18 cellular contexts compared by ENCODE assay signal in genomic region chr12:98530068-98530467, GRCh38. TPM values are rescaled to one million over a fixed set of nuclear protein-coding genes. Genes with fewer than 3 reads are reported as not detected.
DNase-seq lines count a peak whose midpoint lies in the region; ATAC-seq and TF ChIP-seq lines count a peak whose summit lies in the region.
"Had no signal": no experiment of that assay in that cellular context is flagged by ENCODE, and none has a peak within 500 bp of the region (broad histone marks: within the 10 kb centered on the region; RNA-seq: fewer than 3 reads in every experiment).

No MANE protein-coding gene starts in this region.

- H3K4me3 Mint-ChIP-seq in activated T-cell treated with anti-CD3 and anti-CD28 coated beads, Interleukin-2, amount 50 U/mL, for 24 hours, result no peak overlapping the region
- H3K4me3 Mint-ChIP-seq: CD14-positive monocyte; CD8-positive, alpha-beta memory T cell; HFFc6; IgD-negative memory B cell had no signal

- H3K9me2 ChIP-seq in Loucy (replicated peaks; ENCODE audit: low read depth, low read length), result no peaks in the 10 kb centered on the region

- 57% methylated on average over 1 of the region's 1 CpG for WGBS in liver

- H3K27ac Mint-ChIP-seq in activated T-cell treated with anti-CD3 and anti-CD28 coated beads, Interleukin-2, amount 50 U/mL, for 24 hours, result peak overlapping the region; percentile 8
- H3K27ac Mint-ChIP-seq: HFFc6, IgD-negative memory B cell had no signal

- peaks cover 97% of the 10 kb centered on the region for H3K36me3 ChIP-seq in Loucy (ENCODE audit: insufficient read depth, low read length)
- H3K36me3 ChIP-seq in liver (ENCODE audit: control insufficient read depth in 4 of 4, insufficient read depth in 3 of 4, low read depth in 1 of 4, low read length in 3 of 4), result peaks cover 2 to 20% (median 10%) of the 10 kb centered on the region in 4 donors

- peaks cover 31% of the 10 kb centered on the region for H3K4me1 ChIP-seq in Loucy (ENCODE audit: insufficient read depth, low read length, poor library complexity, severe bottlenecking)
- H3K4me1 ChIP-seq in liver (ENCODE audit: control insufficient read depth in 4 of 4, insufficient read depth in 4 of 4, low read length in 3 of 4), result peaks cover 4 to 28% (median 17%) of the 10 kb centered on the region in 4 donors

- no peak overlapping the region for H3K9ac ChIP-seq in Loucy (ENCODE audit: low read depth, low read length, poor library complexity, severe bottlenecking)
- no peak overlapping the region for H3K9ac ChIP-seq in liver (ENCODE audit: low read depth in 1 of 2, low read length in 2 of 2)

- ATAC-seq in HG03342 (IDR thresholded peaks at IDR 0.05; ENCODE audit: unreplicated experiment), result no peak
- ATAC-seq: A549 had no signal

- no peak overlapping the region for H2AFZ ChIP-seq in Loucy (ENCODE audit: low read length)

- TF ChIP-seq CTCF in Loucy (conservative IDR thresholded peaks at IDR 0.05; ENCODE audit: low read length), result no peak
- no peak for TF ChIP-seq CTCF in liver (IDR thresholded peaks at IDR 0.05; ENCODE audit: low read depth, low read length, missing input control)

- no peaks in the 10 kb centered on the region for H3K27me3 ChIP-seq in Loucy (ENCODE audit: insufficient read depth, low read length, poor library complexity, severe bottlenecking)
- no peaks in the 10 kb centered on the region for H3K27me3 ChIP-seq in liver (ENCODE audit: control insufficient read depth in 4 of 4, insufficient read depth in 4 of 4, low read length in 3 of 4)

- H3K36me3 Mint-ChIP-seq in activated T-cell treated with anti-CD3 and anti-CD28 coated beads, Interleukin-2, amount 50 U/mL, for 24 hours (ENCODE audit: low read depth), result peaks cover 90% of the 10 kb centered on the region
- H3K36me3 Mint-ChIP-seq: IgD-negative memory B cell had no signal

- no peaks in the 10 kb centered on the region for H3K9me3 Mint-ChIP-seq in activated T-cell treated with anti-CD3 and anti-CD28 coated beads, Interleukin-2, amount 50 U/mL, for 24 hours
- H3K9me3 Mint-ChIP-seq: CD14-positive monocyte; CD8-positive, alpha-beta memory T cell; HFFc6; IgD-negative memory B cell had no signal

- peaks cover 100% of the 10 kb centered on the region for H3K79me2 ChIP-seq in Loucy (ENCODE audit: insufficient read depth, low read length)

- H4K20me1 ChIP-seq in Loucy (ENCODE audit: insufficient read depth, low read length, poor library complexity, severe bottlenecking), result peaks cover 99% of the 10 kb centered on the region

- peak overlapping the region; percentile 46 for H3K4me2 ChIP-seq in Loucy (ENCODE audit: low read depth, low read length, poor library complexity, severe bottlenecking)
- H3K4me2 ChIP-seq: A549 had no signal

- H3K4me3 ChIP-seq in Loucy (ENCODE audit: low read length, poor library complexity, severe bottlenecking) (no peak overlapping the region), liver (ENCODE audit: low read depth in 1 of 3, low read length in 3 of 3) (no peak overlapping the region)
- H3K4me3 ChIP-seq: A549 had no signal

- no peak overlapping the region for H3K27ac ChIP-seq in liver (ENCODE audit: low read depth in 1 of 2, low read length in 2 of 2)
- H3K27ac ChIP-seq: A549, HL-60 had no signal

- H3K9me3 ChIP-seq in Loucy (ENCODE audit: insufficient read depth, low read depth, low read length), result no peaks in the 10 kb centered on the region
- H3K9me3 ChIP-seq in liver (ENCODE audit: control insufficient read depth in 4 of 4, low read length in 3 of 4), result no peaks in the 10 kb centered on the region
- H3K9me3 ChIP-seq: A549, Caco-2 had no signal

- peaks cover 37% of the 10 kb centered on the region for H3K4me1 Mint-ChIP-seq in activated T-cell treated with anti-CD3 and anti-CD28 coated beads, Interleukin-2, amount 50 U/mL, for 24 hours (ENCODE audit: low read depth)
- H3K4me1 Mint-ChIP-seq: CD14-positive monocyte had no signal

- TF ChIP-seq RAD21 in liver (IDR thresholded peaks at IDR 0.05), result no peak

- H3F3A ChIP-seq in Loucy (ENCODE audit: low read depth), result peaks cover 8% of the 10 kb centered on the region; the same call in 1 of the 2 replicates

- in situ Hi-C loops in KBM-7 (cut with MboI; ENCODE audit: low pct_unique_long_range_greater_than_20kb, low sequenced_read_pairs), result no loop called here

- H3K27me3 Mint-ChIP-seq in activated T-cell treated with anti-CD3 and anti-CD28 coated beads, Interleukin-2, amount 50 U/mL, for 24 hours, result no peaks in the 10 kb centered on the region
- H3K27me3 Mint-ChIP-seq: CD8-positive, alpha-beta memory T cell; IgD-negative memory B cell had no signal

- no peak for DNase-seq in activated T-cell treated with anti-CD3 and anti-CD28 coated beads, Interleukin-2, amount 50 U/mL, for 24 hours
- DNase-seq in activated T-cell treated with anti-CD3 and anti-CD28 coated beads for 4 hours (no peak), amniotic epithelial cell (ENCODE audit: low read depth) (peak; percentile 26), KBM-7 (no peak), NCI-H345 treated with DMSO at 0.1 percent for 48 hours (lab: John Stamatoyannopoulos, UW; ENCODE audit: unreplicated experiment) (no peak)
- DNase-seq: Caco-2; CD8-positive, alpha-beta memory T cell; DND-41; GF-D8; HCEC 1CT; HFFc6 had no signal

TF ChIP-seq in liver, 16 proteins besides CTCF, POLR2A, EP300 and RAD21:
- peak; percentile 19 to 47 for TF ChIP-seq HNF4A (conservative IDR thresholded peaks at IDR 0.05)
- TF ChIP-seq RXRA (IDR thresholded peaks at IDR 0.05), result no peak
- TF ChIP-seq HNF4G (IDR thresholded peaks at IDR 0.05), result peak; percentile 15

RNA-seq across cellular contexts. Expression of gene TMPO, which starts 14.7 kb away (rescaled TPM):
- 100 to 1,000 TPM in 1 of 2 donors, 10 to 100 TPM in 1; 74.7 to 175 TPM for total RNA-seq in liver
- 10 to 100 TPM; 10.9 to 13.1 TPM for polyA plus RNA-seq in liver
